13 cellular contexts compared by ENCODE assay signal in genomic region chr21:34968414-34969333, GRCh38.
DNase-seq lines count a peak whose midpoint lies in the region; ATAC-seq, FAIRE-seq and TF ChIP-seq lines count a peak whose summit lies in the region.
"Had no signal": no experiment of that assay in that cellular context is flagged by ENCODE, and none has a peak within 500 bp of the region (broad histone marks: within the 10 kb centered on the region; RNA-seq: fewer than 3 reads in every experiment).

No MANE protein-coding gene starts in this region.

- no peaks in the 10 kb centered on the region for H3K36me3 ChIP-seq in K562 (ENCODE audit: control insufficient read depth, insufficient read depth, low read length)
- H3K36me3 ChIP-seq in upper lobe of right lung, result no peaks in the 10 kb centered on the region
- H3K36me3 ChIP-seq in suprapubic skin, result no peaks in the 10 kb centered on the region
- H3K36me3 ChIP-seq: heart right ventricle, prostate gland had no signal

- no peak overlapping the region for H3K4me2 ChIP-seq in K562 (ENCODE audit: insufficient read depth, low read length)

- peaks cover 54% of the 10 kb centered on the region for H3K36me3 Mint-ChIP-seq in T-helper 1 cell treated with Interleukin-12 subunit alpha and Interleukin-12 subunit beta and Interleukin-4 antibody, amounts not matched to agents 30 μg/mL and 1 μg/mL, for 36 hours (ENCODE audit: low read depth)
- no peaks in the 10 kb centered on the region for H3K36me3 Mint-ChIP-seq in progenitor cell of endocrine pancreas (ENCODE audit: insufficient read depth)

- H3K9me3 Mint-ChIP-seq in T-helper 1 cell treated with Interleukin-12 subunit alpha and Interleukin-12 subunit beta and Interleukin-4 antibody, amounts not matched to agents 30 μg/mL and 1 μg/mL, for 36 hours, result no peaks in the 10 kb centered on the region
- no peaks in the 10 kb centered on the region for H3K9me3 Mint-ChIP-seq in progenitor cell of endocrine pancreas (ENCODE audit: low read depth)

- TF ChIP-seq POLR2A in K562 (conservative IDR thresholded peaks at IDR 0.05), result no peak
- no peak for TF ChIP-seq POLR2A in suprapubic skin (IDR thresholded peaks at IDR 0.05)

- POLR2A ChIA-PET in K562 (lab: Yijun Ruan, JAX), result no interaction called here

- H3K9me3 ChIP-seq in K562 (replicated peaks; ENCODE audit: control insufficient read depth, insufficient read depth, low read depth, low read length) (no peaks in the 10 kb centered on the region), upper lobe of right lung (no peaks in the 10 kb centered on the region), suprapubic skin (no peaks in the 10 kb centered on the region)
- H3K9me3 ChIP-seq: heart right ventricle, prostate gland had no signal

- no TSS peak for BruUV-seq in K562 (replicated peaks; lab: Mats Ljungman, UMichigan)

- H3K27ac Mint-ChIP-seq in T-helper 1 cell treated with Interleukin-12 subunit alpha and Interleukin-12 subunit beta and Interleukin-4 antibody, amounts not matched to agents 30 μg/mL and 1 μg/mL, for 36 hours, result peak overlapping the region; percentile 88
- H3K27ac Mint-ChIP-seq in progenitor cell of endocrine pancreas, result no peak overlapping the region

- TF ChIP-seq EP300 in K562 (IDR thresholded peaks at IDR 0.05; ENCODE audit: low read length) (no peak), suprapubic skin (IDR thresholded peaks at IDR 0.05) (no peak)

- no peaks in the 10 kb centered on the region for H3K9me1 ChIP-seq in K562 (ENCODE audit: control insufficient read depth, insufficient read depth, low read length)

- no peak for TF ChIP-seq RAD21 in K562 (CRISPR knock-in tag; conservative IDR thresholded peaks at IDR 0.05 in 1 of 2, IDR thresholded peaks at IDR 0.05 in 1 of 2)

- no peak for ATAC-seq in K562
- no peak for ATAC-seq in upper lobe of right lung
- ATAC-seq: heart right ventricle had no signal

- H3K27me3 Mint-ChIP-seq in T-helper 1 cell treated with Interleukin-12 subunit alpha and Interleukin-12 subunit beta and Interleukin-4 antibody, amounts not matched to agents 30 μg/mL and 1 μg/mL, for 36 hours (ENCODE audit: low read depth), result peaks cover 15% of the 10 kb centered on the region
- H3K27me3 Mint-ChIP-seq in progenitor cell of endocrine pancreas, result peaks cover 20% of the 10 kb centered on the region

- FAIRE-seq in K562 (lab: Jason Lieb, UNC), result no peak
- FAIRE-seq: endometrium had no signal

- H3K27me3 ChIP-seq in K562 (ENCODE audit: control insufficient read depth in 2 of 2, insufficient read depth in 2 of 2, low read length in 2 of 2) (no peaks in the 10 kb centered on the region), upper lobe of right lung (no peaks in the 10 kb centered on the region), suprapubic skin (no peaks in the 10 kb centered on the region)

- H3K4me1 ChIP-seq in K562 (replicated peaks in 1 of 2; ENCODE audit: control insufficient read depth in 2 of 2, insufficient read depth in 2 of 2, low read length in 2 of 2) (peaks cover 9 to 30% of the 10 kb centered on the region in 2 experiments; a peak in 4 of 5 replicates), upper lobe of right lung (peaks cover 16% of the 10 kb centered on the region), suprapubic skin (peaks cover 14% of the 10 kb centered on the region)
- H3K4me1 ChIP-seq: prostate gland had no signal

- H2AFZ ChIP-seq in K562 (ENCODE audit: low read depth, low read length), result no peak overlapping the region

- no peak overlapping the region for H3K9ac ChIP-seq in K562 (ENCODE audit: insufficient read depth in 1 of 2, low read depth in 2 of 2, low read length in 2 of 2)

- no peak overlapping the region for H3K27ac ChIP-seq in K562 (ENCODE audit: extremely low read depth, low read depth, low read length)
- peak overlapping the region; percentile 8 for H3K27ac ChIP-seq in upper lobe of right lung
- no peak overlapping the region for H3K27ac ChIP-seq in suprapubic skin
- H3K27ac ChIP-seq: heart right ventricle, prostate gland had no signal

- CTCF ChIA-PET in K562 (lab: Yijun Ruan, JAX; ENCODE audit: low intra/inter-chr PET ratio), result no interaction called here

- peaks cover 74% of the 10 kb centered on the region for H3K4me1 Mint-ChIP-seq in T-helper 1 cell treated with Interleukin-12 subunit alpha and Interleukin-12 subunit beta and Interleukin-4 antibody, amounts not matched to agents 30 μg/mL and 1 μg/mL, for 36 hours (ENCODE audit: low read depth)
- H3K4me1 Mint-ChIP-seq in progenitor cell of endocrine pancreas (ENCODE audit: low read depth), result no peaks in the 10 kb centered on the region

- H3K4me3 ChIP-seq in K562 (no peak overlapping the region), upper lobe of right lung (no peak overlapping the region), suprapubic skin (no peak overlapping the region)
- H3K4me3 ChIP-seq: heart right ventricle, prostate gland had no signal

- in situ Hi-C loops in K562 (cut with MboI), result no loop called here

- H3K4me3 Mint-ChIP-seq in T-helper 1 cell treated with Interleukin-12 subunit alpha and Interleukin-12 subunit beta and Interleukin-4 antibody, amounts not matched to agents 30 μg/mL and 1 μg/mL, for 36 hours, result peak overlapping the region; percentile 61
- no peak overlapping the region for H3K4me3 Mint-ChIP-seq in progenitor cell of endocrine pancreas (ENCODE audit: low read depth)

- intact Hi-C loops in K562 (cut with micrococcal nuclease), result no loop called here
- intact Hi-C loops in upper lobe of right lung (cut with DNase I), result no loop called here

- H3K79me2 ChIP-seq in K562 (ENCODE audit: control insufficient read depth, insufficient read depth, low read length), result no peaks in the 10 kb centered on the region

- H4K20me1 ChIP-seq in K562 (replicated peaks; ENCODE audit: control insufficient read depth, insufficient read depth, low read length), result no peaks in the 10 kb centered on the region

- TF ChIP-seq CTCF in K562 (IDR thresholded peaks at IDR 0.05 in 2 of 3, conservative IDR thresholded peaks at IDR 0.05 in 1 of 3; ENCODE audit: insufficient read depth in 2 of 3, low read depth in 1 of 3, low read length in 3 of 3), result no peak
- TF ChIP-seq CTCF in upper lobe of right lung (IDR thresholded peaks at IDR 0.05), result no peak
- no peak for TF ChIP-seq CTCF in progenitor cell of endocrine pancreas (IDR thresholded peaks at IDR 0.05; ENCODE audit: unreplicated experiment)
- no peak for TF ChIP-seq CTCF in suprapubic skin (IDR thresholded peaks at IDR 0.05)

- DNase-seq in stimulated activated naive CD4-positive, alpha-beta T cell (lab: John Stamatoyannopoulos, UW), result peak in 4 of 6 experiments; percentile 3 to 17 (median 16)
- DNase-seq in stimulated activated naive CD4-positive, alpha-beta T cell treated with Interleukin-2 at 50 U/mL for 16 hours (lab: John Stamatoyannopoulos, UW), result no peak
- no peak for DNase-seq in K562 (ENCODE audit: extremely low read depth in 1 of 4, low spot score in 3 of 4)
- no peak for DNase-seq in upper lobe of right lung
- no peak for DNase-seq in progenitor cell of endocrine pancreas (ENCODE audit: low spot score, unreplicated experiment)
- no peak for DNase-seq in suprapubic skin (ENCODE audit: low spot score in 2 of 2)
- no peak for DNase-seq in HPDE6-E6E7 (ENCODE audit: extremely low spot score)
- DNase-seq: aorta, heart right ventricle, NCI-H1436 had no signal

- WGBS in K562 (ENCODE audit: insufficient coverage, low coverage, missing lambda C conversion rate), result 74% methylated on average over 13 of the region's 13 CpGs
- 83% methylated on average over 13 of the region's 13 CpGs for WGBS in suprapubic skin

TF ChIP-seq in K562, 482 proteins besides CTCF, POLR2A, EP300 and RAD21:
- TF ChIP-seq CBX8 (IDR thresholded peaks at IDR 0.05; ENCODE audit: borderline replicate concordance, extremely low read depth, low read depth, low read length, poor library complexity, severe bottlenecking), result no peak
- no peak for TF ChIP-seq EHMT2 (IDR thresholded peaks at IDR 0.05)
- TF ChIP-seq ZFP36 (IDR thresholded peaks at IDR 0.05; ENCODE audit: low read depth, low read length, partially characterized antibody), result no peak
- TF ChIP-seq NCOA4 (IDR thresholded peaks at IDR 0.05; ENCODE audit: partially characterized antibody), result no peak
- no peak for TF ChIP-seq BCOR (IDR thresholded peaks at IDR 0.05)
- TF ChIP-seq CEBPB (tag; IDR thresholded peaks at IDR 0.05), result 0 out of 2 replicates have a peak, but pooled peaks have one; percentile 27
- no peak; the same call in 1 of the 2 replicates for TF ChIP-seq CEBPG (CRISPR knock-in tag; IDR thresholded peaks at IDR 0.05)
- peak; percentile 25 to 64; a peak in 2 of 4 replicates for TF ChIP-seq CEBPG (tag; conservative IDR thresholded peaks at IDR 0.05 in 1 of 2, IDR thresholded peaks at IDR 0.05 in 1 of 2)
- TF ChIP-seq POLR3G (IDR thresholded peaks at IDR 0.05; ENCODE audit: extremely low read depth, insufficient read length, insufficient replicate concordance), result no peak
- TF ChIP-seq PHF21A (IDR thresholded peaks at IDR 0.05; ENCODE audit: borderline replicate concordance, low read depth), result no peak
- no peak for TF ChIP-seq PRPF4 (IDR thresholded peaks at IDR 0.05; ENCODE audit: insufficient read depth, low read depth, low read length, poor library complexity, severe bottlenecking)
- no peak for TF ChIP-seq ELK3 (CRISPR knock-in tag; IDR thresholded peaks at IDR 0.05)
TF ChIP-seq in K562: peak in this region for 2.

Comparison
In these comparisons a context has a peak if more than half of its experiments do, and no peak if none do; other contexts are left out.
1. DNase-seq: peak in stimulated activated naive CD4-positive, alpha-beta T cell (4 of 6); none in stimulated activated naive CD4-positive, alpha-beta T cell treated with Interleukin-2 at 50 U/mL for 16 hours (single experiment), K562 (0 of 4), upper lobe of right lung (single experiment), progenitor cell of endocrine pancreas (single experiment), suprapubic skin (0 of 2) and HPDE6-E6E7 (single experiment).